1 cellular context compared by ENCODE assay signal in genomic region chr2:227052879-227053278, GRCh38.
TF ChIP-seq lines count a peak whose summit lies in the region.

No MANE protein-coding gene starts in this region.

TF ChIP-seq in HEK293, 187 proteins besides CTCF, POLR2A, EP300 and RAD21 (continued from another document):
- TF ChIP-seq ZSCAN18 (tag by site-specific recombination; IDR thresholded peaks at IDR 0.05) (no peak), ZNF366 (tag by site-specific recombination; conservative IDR thresholded peaks at IDR 0.05) (no peak), ZNF311 (tag by site-specific recombination; IDR thresholded peaks at IDR 0.05; ENCODE audit: borderline replicate concordance) (no peak), FEZF1 (tag by site-specific recombination; IDR thresholded peaks at IDR 0.05) (peak; percentile 86), ZSCAN23 (tag by site-specific recombination; IDR thresholded peaks at IDR 0.05) (no peak)
